In the genomic region with DNA sequence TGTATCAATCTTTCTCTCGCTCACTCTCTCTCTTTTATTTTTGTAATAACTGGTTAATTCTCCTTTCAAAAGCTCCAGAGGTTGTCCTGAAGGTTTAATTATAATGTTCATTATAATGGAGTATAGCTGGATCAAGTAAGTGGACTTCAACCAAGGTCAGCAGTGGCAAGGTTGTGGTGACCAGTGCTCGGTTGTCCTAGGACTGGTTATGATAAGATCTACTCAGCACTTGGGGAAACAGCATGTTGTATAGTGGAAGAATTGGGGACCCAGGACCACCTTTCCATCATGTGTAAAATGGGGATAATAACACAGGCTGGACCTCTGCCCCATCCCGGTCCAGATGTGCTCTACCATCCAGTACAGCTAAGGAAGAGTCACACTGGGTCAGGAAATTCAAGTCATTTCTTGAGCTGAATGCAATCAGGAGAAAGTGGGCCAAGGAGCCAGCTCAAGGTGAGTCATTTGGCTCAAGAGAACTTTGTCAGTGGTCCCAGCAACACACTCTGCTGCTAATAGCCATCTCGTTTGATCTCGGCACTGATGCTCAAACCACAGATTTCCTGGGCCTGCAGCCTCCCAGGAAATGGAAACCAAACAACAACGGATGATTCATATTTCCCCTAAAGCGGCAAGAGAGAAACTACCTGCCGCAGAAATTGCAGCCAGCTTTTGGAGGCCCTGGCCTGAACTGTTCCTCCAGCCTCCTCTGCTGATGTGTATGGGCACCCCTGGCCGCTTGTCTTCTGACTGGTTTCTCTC, we compare ENCODE assay signal across 8 cellular contexts.
DNase-seq lines count a peak whose midpoint lies in the region; ATAC-seq and TF ChIP-seq lines count a peak whose summit lies in the region.

No MANE protein-coding gene starts in this region.

- no peaks in the 10 kb centered on the region for H3K36me3 Mint-ChIP-seq in CD14-positive monocyte

- TF ChIP-seq CTCF in CD14-positive monocyte (IDR thresholded peaks at IDR 0.05), result no peak
- TF ChIP-seq CTCF in HL-60 (IDR thresholded peaks at IDR 0.05; ENCODE audit: insufficient read depth, low read length), result no peak
- no peak for TF ChIP-seq CTCF in fibroblast of mammary gland (conservative IDR thresholded peaks at IDR 0.05; ENCODE audit: control insufficient read depth, insufficient read depth, low read depth, low read length)

- peaks cover 42% of the 10 kb centered on the region for H3K4me1 Mint-ChIP-seq in CD14-positive monocyte

- intact Hi-C loops in CD14-positive monocyte (cut with micrococcal nuclease), result no loop called here

- H3K27me3 ChIP-seq in HL-60 (ENCODE audit: insufficient read depth, poor library complexity, severe bottlenecking), result no peaks in the 10 kb centered on the region

- H3K4me3 ChIP-seq in HL-60 (replicated peaks; ENCODE audit: insufficient read depth, low read length) (no peak overlapping the region), fibroblast of mammary gland (ENCODE audit: control insufficient read depth, low read depth, low read length) (no peak overlapping the region)

- peak overlapping the region; percentile 69 for H3K27ac ChIP-seq in HL-60 (replicated peaks)

- H3K9me3 Mint-ChIP-seq in CD14-positive monocyte, result no peaks in the 10 kb centered on the region

- DNase-seq in CD14-positive monocyte (ENCODE audit: low spot score) (peak; percentile 63), HL-60 (ENCODE audit: low read depth in 1 of 2, low spot score in 1 of 2) (peak in 1 of 2 experiments; percentile 79), fibroblast of mammary gland (ENCODE audit: low read depth) (peak; percentile 99), DMS53 treated with DMSO at 0.1 percent for 48 hours (lab: John Stamatoyannopoulos, UW; ENCODE audit: unreplicated experiment) (no peak), HuH-7 (ENCODE audit: low spot score) (no peak)
- DNase-seq in activated CD4-positive, alpha-beta T cell treated with anti-CD3 and anti-CD28 coated beads, Interleukin-2, amount 50 U/mL, for 24 hours (ENCODE audit: low read depth in 1 of 2, low spot score in 1 of 2), result peak; percentile 41 to 67
- peak; percentile 57 to 60 for DNase-seq in stimulated activated CD8-positive, alpha-beta memory T cell treated with anti-CD3 and anti-CD28 coated beads, Interleukin-7, amount 100 ng/mL, for 4 hours (ENCODE audit: low read depth in 2 of 2)

- peak overlapping the region in 1 of 2 donors; percentile 56 for H3K4me3 Mint-ChIP-seq in CD14-positive monocyte

- peak overlapping the region in 5 of 7 donors; percentile 14 to 74 (median 25) for H3K27ac Mint-ChIP-seq in CD14-positive monocyte

- peak; percentile 85 for ATAC-seq in GM21390 (IDR thresholded peaks at IDR 0.05; ENCODE audit: unreplicated experiment)

- H3K27me3 Mint-ChIP-seq in CD14-positive monocyte (ENCODE audit: low read depth in 3 of 3), result peaks cover 2 to 14% (median 5%) of the 10 kb centered on the region in 3 donors

Comparison
In these comparisons a context has a peak if more than half of its experiments do, and no peak if none do; other contexts are left out.
1. DNase-seq: peak in CD14-positive monocyte (single experiment), activated CD4-positive, alpha-beta T cell treated with anti-CD3 and anti-CD28 coated beads, Interleukin-2, amount 50 U/mL, for 24 hours (2 of 2), fibroblast of mammary gland (single experiment) and stimulated activated CD8-positive, alpha-beta memory T cell treated with anti-CD3 and anti-CD28 coated beads, Interleukin-7, amount 100 ng/mL, for 4 hours (2 of 2); none in DMS53 treated with DMSO at 0.1 percent for 48 hours (single experiment) and HuH-7 (single experiment).